Comparison of ENCODE assay signal across 8 cellular contexts in the genomic region with DNA sequence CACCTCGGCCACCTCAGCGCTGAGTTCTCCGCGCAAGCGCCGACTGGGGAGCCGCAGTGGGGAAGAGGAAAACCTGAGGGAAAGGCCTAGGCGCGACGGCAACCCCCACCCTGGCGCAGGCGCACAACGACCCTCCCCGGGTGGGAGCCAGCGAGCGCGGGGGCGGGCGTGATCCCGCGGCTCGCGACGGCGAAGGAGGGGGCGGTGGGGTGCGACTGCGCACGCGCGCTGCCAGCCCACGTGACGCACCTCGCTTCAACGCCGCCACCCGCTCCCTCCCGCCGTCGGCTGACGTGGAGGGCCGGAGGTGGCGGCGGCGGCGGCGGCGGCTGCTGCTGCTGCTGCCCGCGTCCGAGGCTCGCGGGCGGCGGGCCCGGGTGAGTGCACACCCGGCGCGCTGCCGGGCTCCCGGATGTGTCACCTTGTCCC. TPM values are rescaled to one million over a fixed set of nuclear protein-coding genes. Genes with fewer than 3 reads are reported as not detected.
A peak's percentile ranks its signal among the peaks of the same experiment; 100 is the strongest.
DNase-seq lines count a peak whose midpoint lies in the region; ATAC-seq and TF ChIP-seq lines count a peak whose summit lies in the region.

Gene PIGP, minus strand, starts transcription at position 84 of the 429 bp plus-strand sequence. CDS start 556 bp downstream, outside the sequence.
A gene with protein sequence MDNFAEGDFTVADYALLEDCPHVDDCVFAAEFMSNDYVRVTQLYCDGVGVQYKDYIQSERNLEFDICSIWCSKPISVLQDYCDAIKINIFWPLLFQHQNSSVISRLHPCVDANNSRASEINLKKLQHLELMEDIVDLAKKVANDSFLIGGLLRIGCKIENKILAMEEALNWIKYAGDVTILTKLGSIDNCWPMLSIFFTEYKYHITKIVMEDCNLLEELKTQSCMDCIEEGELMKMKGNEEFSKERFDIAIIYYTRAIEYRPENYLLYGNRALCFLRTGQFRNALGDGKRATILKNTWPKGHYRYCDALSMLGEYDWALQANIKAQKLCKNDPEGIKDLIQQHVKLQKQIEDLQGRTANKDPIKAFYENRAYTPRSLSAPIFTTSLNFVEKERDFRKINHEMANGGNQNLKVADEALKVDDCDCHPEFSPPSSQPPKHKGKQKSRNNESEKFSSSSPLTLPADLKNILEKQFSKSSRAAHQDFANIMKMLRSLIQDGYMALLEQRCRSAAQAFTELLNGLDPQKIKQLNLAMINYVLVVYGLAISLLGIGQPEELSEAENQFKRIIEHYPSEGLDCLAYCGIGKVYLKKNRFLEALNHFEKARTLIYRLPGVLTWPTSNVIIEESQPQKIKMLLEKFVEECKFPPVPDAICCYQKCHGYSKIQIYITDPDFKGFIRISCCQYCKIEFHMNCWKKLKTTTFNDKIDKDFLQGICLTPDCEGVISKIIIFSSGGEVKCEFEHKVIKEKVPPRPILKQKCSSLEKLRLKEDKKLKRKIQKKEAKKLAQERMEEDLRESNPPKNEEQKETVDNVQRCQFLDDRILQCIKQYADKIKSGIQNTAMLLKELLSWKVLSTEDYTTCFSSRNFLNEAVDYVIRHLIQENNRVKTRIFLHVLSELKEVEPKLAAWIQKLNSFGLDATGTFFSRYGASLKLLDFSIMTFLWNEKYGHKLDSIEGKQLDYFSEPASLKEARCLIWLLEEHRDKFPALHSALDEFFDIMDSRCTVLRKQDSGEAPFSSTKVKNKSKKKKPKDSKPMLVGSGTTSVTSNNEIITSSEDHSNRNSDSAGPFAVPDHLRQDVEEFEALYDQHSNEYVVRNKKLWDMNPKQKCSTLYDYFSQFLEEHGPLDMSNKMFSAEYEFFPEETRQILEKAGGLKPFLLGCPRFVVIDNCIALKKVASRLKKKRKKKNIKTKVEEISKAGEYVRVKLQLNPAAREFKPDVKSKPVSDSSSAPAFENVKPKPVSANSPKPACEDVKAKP (N-terminal part only) (plus strand): TSS at position 267 of the 429 bp plus-strand sequence. CDS start 14,004 bp downstream, outside the sequence.

- ATAC-seq in GM21528 (IDR thresholded peaks at IDR 0.05; ENCODE audit: low FRiP score, unreplicated experiment) (peak; percentile 68), IMR-90 (ENCODE audit: low read depth) (peak; percentile 83), mucosa of descending colon (peak; percentile 92)

- H3K4me3 ChIP-seq in IMR-90 (ENCODE audit: insufficient read depth, low read depth, low read length) (peak within 1 kb of the TSS; percentile 92), OCI-LY7 (ENCODE audit: low read depth, low read length, poor library complexity, severe bottlenecking) (peak within 1 kb of the TSS; percentile 80), mucosa of descending colon (peak within 1 kb of the TSS; percentile 69)

- peak within 1 kb of the TSS; percentile 100 for H3K14ac ChIP-seq in IMR-90 (replicated peaks; ENCODE audit: low read depth, low read length)

- H3K4me1 Mint-ChIP-seq in Calu3 (ENCODE audit: low read depth, unreplicated experiment) = peaks cover 19% of the 10 kb centered on the region

- H3K9me2 ChIP-seq in OCI-LY7 (ENCODE audit: insufficient read depth, low read length) = no peaks in the 10 kb centered on the region

- no peak for TF ChIP-seq RAD21 in IMR-90 (IDR thresholded peaks at IDR 0.05; ENCODE audit: low read length)

- intact Hi-C loops in Calu3 (cut with micrococcal nuclease; ENCODE audit: unreplicated experiment) = no loop called here
- intact Hi-C loops in IMR-90 (cut with micrococcal nuclease) = loop anchor here (2.0 kb wide), 1 partner anchor 84 kb away; no protein-coding TSS in a partner anchor
- intact Hi-C loops in OCI-LY7 (cut with micrococcal nuclease; ENCODE audit: unreplicated experiment) = loop anchor here (2.0 to 5.0 kb wide), 4 partner anchors 81 to 294 kb away; partner anchors contain the start of genes DYRK1A, HLCS and VPS26C
- intact Hi-C loops in mucosa of descending colon (cut with DNase I, micrococcal nuclease) = no loop called here

- CTCF ChIA-PET in Calu3 (lab: Charles Lee) (no interaction called here), IMR-90 (lab: Yijun Ruan, JAX) (no interaction called here), OCI-LY7 (lab: Charles Lee; ENCODE audit: unreplicated experiment) (no interaction called here)

- BruUV-seq in Calu3 (replicated peaks; lab: Mats Ljungman, UMichigan) = no TSS peak
- BruUV-seq in IMR-90 (replicated peaks; lab: Mats Ljungman, UMichigan) = no TSS peak
- no TSS peak for BruUV-seq in OCI-LY7 (replicated peaks; lab: Mats Ljungman, UMichigan)

- H3K79me1 ChIP-seq in IMR-90 (ENCODE audit: low read depth in 1 of 2, low read length in 2 of 2) = peaks cover 11 to 53% of the 10 kb centered on the region in 2 experiments

- peak within 1 kb of the TSS; percentile 93 for H3K9ac ChIP-seq in IMR-90 (ENCODE audit: low read depth, low read length)

- H3K36me3 Mint-ChIP-seq in Calu3 (ENCODE audit: insufficient read depth, unreplicated experiment) = peaks cover 34% of the 10 kb centered on the region

- peak within 1 kb of the TSS; percentile 88 to 99 for H4K8ac ChIP-seq in IMR-90 (ENCODE audit: low read depth in 2 of 2, low read length in 2 of 2)

- H3K4me2 ChIP-seq in IMR-90 (ENCODE audit: low read depth, low read length) (peak within 1 kb of the TSS; percentile 95), OCI-LY7 (ENCODE audit: low read length) (peak within 1 kb of the TSS; percentile 94)

- peak within 1 kb of the TSS; percentile 95 for H2AFZ ChIP-seq in IMR-90 (replicated peaks; ENCODE audit: low read length, poor library complexity)
- H2AFZ ChIP-seq in OCI-LY7 (ENCODE audit: low read length) = peak within 1 kb of the TSS; percentile 87

- H3K36me3 ChIP-seq in IMR-90 (ENCODE audit: control insufficient read depth, insufficient read depth, low read length) (peaks cover 1% of the 10 kb centered on the region; the same call in 1 of the 2 replicates), OCI-LY7 (ENCODE audit: insufficient read depth, low read length) (no peaks in the 10 kb centered on the region), mucosa of descending colon (ENCODE audit: low read depth) (no peaks in the 10 kb centered on the region)

- peak within 1 kb of the TSS; percentile 69 for H2BK20ac ChIP-seq in IMR-90 (ENCODE audit: low read depth, low read length)

- H3K9me1 ChIP-seq in IMR-90 (ENCODE audit: insufficient read depth, low read length) = peaks cover 13% of the 10 kb centered on the region; the same call in 1 of the 2 replicates

- peak within 1 kb of the TSS; percentile 99 for H2AK9ac ChIP-seq in IMR-90 (replicated peaks; ENCODE audit: low read depth, low read length, poor library complexity)

- H2BK5ac ChIP-seq in IMR-90 (ENCODE audit: low read depth, low read length, poor library complexity, severe bottlenecking) = peak within 1 kb of the TSS; percentile 97

- peak within 1 kb of the TSS; percentile 90 for H2AK5ac ChIP-seq in IMR-90 (ENCODE audit: low read depth, low read length)

- peaks cover 9% of the 10 kb centered on the region for H3K4me1 ChIP-seq in IMR-90 (ENCODE audit: control insufficient read depth, insufficient read depth, low read length)
- H3K4me1 ChIP-seq in OCI-LY7 (ENCODE audit: insufficient read depth, low read length, poor library complexity, severe bottlenecking) = peaks cover 32% of the 10 kb centered on the region
- peaks cover 11% of the 10 kb centered on the region for H3K4me1 ChIP-seq in mucosa of descending colon (ENCODE audit: low read depth)

- WGBS in IMR-90 (ENCODE audit: extremely low coverage in 2 of 2, insufficient read length in 1 of 2), 2 experiments = 0% methylated on average over 11 of the region's 61 CpGs; no CpG with 5 or more reads in 1 of the 2 experiments

- H2BK120ac ChIP-seq in IMR-90 (ENCODE audit: low read depth, low read length) = peak within 1 kb of the TSS; percentile 73

- peak within 1 kb of the TSS; percentile 100 for H3K23ac ChIP-seq in IMR-90 (ENCODE audit: low read depth, low read length)

- H2BK15ac ChIP-seq in IMR-90 (ENCODE audit: low read depth, low read length) = peak within 1 kb of the TSS; percentile 92

- peak within 1 kb of the TSS; percentile 91 for H4K5ac ChIP-seq in IMR-90 (ENCODE audit: low read depth, low read length)

- peak within 1 kb of the TSS; percentile 98 for H4K91ac ChIP-seq in IMR-90 (ENCODE audit: insufficient read depth, low read depth, low read length)

- H3K18ac ChIP-seq in IMR-90 (ENCODE audit: low read depth, low read length) = peak within 1 kb of the TSS; percentile 90

- H3K4me3 Mint-ChIP-seq in Calu3 (ENCODE audit: low read depth, unreplicated experiment) = peak within 1 kb of the TSS; percentile 96

- H4K20me1 ChIP-seq in IMR-90 (ENCODE audit: insufficient read depth, low read length) (peaks cover 45% of the 10 kb centered on the region), OCI-LY7 (ENCODE audit: insufficient read depth, low read length) (peaks cover 15% of the 10 kb centered on the region)

- peaks cover 49% of the 10 kb centered on the region for H3K79me2 ChIP-seq in OCI-LY7 (ENCODE audit: insufficient read depth, low read depth, low read length)

- in situ Hi-C loops in IMR-90 (cut with MboI; ENCODE audit: low sequenced_read_pairs) = no loop called here

- H3K27ac Mint-ChIP-seq in Calu3 (ENCODE audit: unreplicated experiment) = peak within 1 kb of the TSS; percentile 85

- POLR2A ChIA-PET in IMR-90 (lab: Charles Lee; ENCODE audit: unreplicated experiment) (no interaction called here), OCI-LY7 (lab: Charles Lee) (no interaction called here)

- peak; percentile 54; the same call in 1 of the 2 replicates for TF ChIP-seq POLR2A in IMR-90 (IDR thresholded peaks at IDR 0.05; ENCODE audit: low read depth, low read length)

- no peaks in the 10 kb centered on the region for H3K27me3 ChIP-seq in IMR-90 (ENCODE audit: control insufficient read depth, insufficient read depth, low read length)

- TF ChIP-seq CTCF in Calu3 (IDR thresholded peaks at IDR 0.05; ENCODE audit: unreplicated experiment) (no peak), IMR-90 (conservative IDR thresholded peaks at IDR 0.05; ENCODE audit: low read depth, low read length) (no peak), OCI-LY7 (conservative IDR thresholded peaks at IDR 0.05; ENCODE audit: low read length) (no peak), mucosa of descending colon (IDR thresholded peaks at IDR 0.05) (no peak)

- H3K9me3 ChIP-seq in IMR-90 (ENCODE audit: control insufficient read depth, insufficient read depth, low read length) = no peaks in the 10 kb centered on the region
- H3K9me3 ChIP-seq in OCI-LY7 (ENCODE audit: low read length) = peaks cover 5% of the 10 kb centered on the region; the same call in 1 of the 2 replicates
- H3K9me3 ChIP-seq in mucosa of descending colon = no peaks in the 10 kb centered on the region

- DNase-seq in Calu3 = peak; percentile 95
- peak; percentile 93 for DNase-seq in IMR-90
- peak; percentile 93 for DNase-seq in OCI-LY7 (ENCODE audit: low spot score)
- peak; percentile 95 for DNase-seq in activated T-cell treated with anti-CD3 and anti-CD28 coated beads for 1 hour (ENCODE audit: low read depth)
- peak; percentile 77 for DNase-seq in epidermal melanocyte (ENCODE audit: insufficient read length, low spot score)
- peak; percentile 93 to 98 (median 95) for DNase-seq in mucosa of descending colon
- peak; percentile 98 for DNase-seq in stimulated activated CD8-positive, alpha-beta memory T cell treated with anti-CD3 and anti-CD28 coated beads, Interleukin-4, amount 100 ng/mL, for 24 hours (ENCODE audit: low read depth)

- no peaks in the 10 kb centered on the region for H3K9me3 Mint-ChIP-seq in Calu3 (ENCODE audit: low read depth, unreplicated experiment)

- dilution Hi-C loops in IMR-90 (cut with HindIII; ENCODE audit: low sequenced_read_pairs, unreplicated experiment) = no loop called here

- no peaks in the 10 kb centered on the region for H3K27me3 Mint-ChIP-seq in Calu3 (ENCODE audit: unreplicated experiment)

- H3K27ac ChIP-seq in IMR-90 (ENCODE audit: insufficient read depth, low read length) (peak within 1 kb of the TSS; percentile 93), OCI-LY7 (ENCODE audit: low read depth, low read length, poor library complexity, severe bottlenecking) (peak within 1 kb of the TSS; percentile 55)

- peak within 1 kb of the TSS; percentile 98 for H3K56ac ChIP-seq in IMR-90 (ENCODE audit: extremely low read depth, insufficient read depth, low read length)

- H3K4ac ChIP-seq in IMR-90 (ENCODE audit: low read depth, low read length) = peak within 1 kb of the TSS; percentile 98

RNA-seq across cellular contexts. Expression of gene PIGP, which starts in this region (rescaled TPM):
- 18.7 and 20.4 TPM in 2 replicates for total RNA-seq in Calu3 (2022)
- 4.1 and 5.6 TPM in 2 replicates for total RNA-seq in IMR-90 (2012; rRNA removed)
- 11.0 and 15.4 TPM in 2 replicates for polyA plus RNA-seq in IMR-90 (2012; rRNA removed)
- 3.0 and 3.6 TPM in 2 replicates for polyA plus RNA-seq in IMR-90 (2012; cell fraction: cytosol; rRNA removed)
- polyA plus RNA-seq in IMR-90 (2012; cell fraction: nucleus; rRNA removed; ENCODE audit: low replicate concordance) = 4.1 and 6.8 TPM in 2 replicates
- total RNA-seq in OCI-LY7 (2014; rRNA removed; shearing (Covaris generic)) = 3.7 and 7.4 TPM in 2 replicates
- 35.4 and 38.8 TPM in 2 replicates for total RNA-seq in OCI-LY7 (2022)
- 10 to 100 TPM; 15.2 to 20.2 (median 19.7) TPM for total RNA-seq in mucosa of descending colon

RNA-seq across cellular contexts. Expression of the second gene that starts in this region (rescaled TPM):
- 66.2 and 68.0 TPM in 2 replicates for total RNA-seq in Calu3 (2022)
- total RNA-seq in IMR-90 (2012; rRNA removed) = 293 and 332 TPM in 2 replicates
- polyA plus RNA-seq in IMR-90 (2012; rRNA removed) = 87.8 and 96.7 TPM in 2 replicates
- 32.2 and 56.2 TPM in 2 replicates for polyA plus RNA-seq in IMR-90 (2012; cell fraction: cytosol; rRNA removed)
- polyA plus RNA-seq in IMR-90 (2012; cell fraction: nucleus; rRNA removed; ENCODE audit: low replicate concordance) = 132 and 279 TPM in 2 replicates
- 73.5 and 92.1 TPM in 2 replicates for total RNA-seq in OCI-LY7 (2014; rRNA removed; shearing (Covaris generic))
- 86.4 and 90.0 TPM in 2 replicates for total RNA-seq in OCI-LY7 (2022)
- 100 to 1,000 TPM in 1 of 3 donors, 10 to 100 TPM in 2; 67.2 to 126 (median 98.1) TPM for total RNA-seq in mucosa of descending colon

Comparison
In these comparisons a context has a peak if more than half of its experiments do, and no peak if none do; other contexts are left out.
1. Peak in every context shown above with its lines: DNase-seq, ATAC-seq, H3K4me3 ChIP-seq and H3K27ac ChIP-seq.
2. intact Hi-C loops: an anchor here in IMR-90 (2.0 kb wide) and OCI-LY7 (2.0 to 5.0 kb wide); none called in Calu3 and mucosa of descending colon.